In the genomic region with DNA sequence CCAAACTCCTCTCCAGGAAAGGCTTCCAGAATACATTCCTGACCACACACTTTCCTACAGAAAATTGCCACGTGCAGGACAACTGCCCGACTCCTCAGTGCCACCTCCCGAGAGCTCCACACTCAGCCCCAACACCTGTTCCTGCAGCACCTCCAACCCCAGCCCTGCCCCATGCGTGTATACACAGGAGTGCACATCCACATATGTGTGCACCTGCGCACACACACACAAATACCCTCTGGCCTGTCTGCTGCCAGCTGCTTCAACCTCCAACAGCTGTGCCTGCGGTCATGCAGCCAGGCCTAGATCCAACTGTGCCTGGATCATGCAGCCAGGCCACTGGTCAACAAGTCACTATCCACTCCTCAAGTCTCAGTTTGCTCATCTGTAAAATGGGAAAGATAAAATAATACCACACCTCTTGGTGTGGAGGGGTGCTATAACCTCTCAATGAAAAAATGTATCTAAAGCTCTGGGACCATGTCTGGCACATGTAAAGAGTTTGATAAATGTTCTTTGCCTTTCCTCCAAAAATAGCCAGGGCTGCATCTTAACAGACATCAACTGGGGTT, we compare ENCODE assay signal across 1 cellular context.
TF ChIP-seq lines count a peak whose summit lies in the region.

No MANE protein-coding gene starts in this region.

TF ChIP-seq in K562, 482 proteins besides CTCF, POLR2A, EP300 and RAD21:
- TF ChIP-seq U2AF2 (optimal IDR thresholded peaks at IDR 0.05; ENCODE audit: low read depth, low read length) (no peak), TSC22D4 (tag; IDR thresholded peaks at IDR 0.05) (no peak), SNRNP70 (optimal IDR thresholded peaks at IDR 0.05; ENCODE audit: low read depth, low read length) (no peak), ZFPM2 (CRISPR knock-in tag; IDR thresholded peaks at IDR 0.05) (no peak), ADNP (tag; IDR thresholded peaks at IDR 0.05) (peak; percentile 60; the same call in 1 of the 2 replicates), ZNF165 (CRISPR knock-in tag; IDR thresholded peaks at IDR 0.05; ENCODE audit: borderline replicate concordance) (no peak), RCOR1 (IDR thresholded peaks at IDR 0.05; ENCODE audit: borderline replicate concordance in 1 of 2, low read depth in 2 of 2, low read length in 2 of 2) (no peak), RAD51 (IDR thresholded peaks at IDR 0.05; ENCODE audit: borderline replicate concordance, low read depth) (no peak), ZNF551 (CRISPR knock-in tag; IDR thresholded peaks at IDR 0.05) (no peak), CBX1 (IDR thresholded peaks at IDR 0.05; ENCODE audit: low read depth) (peak; percentile 47; the same call in 1 of the 2 replicates), BCOR (IDR thresholded peaks at IDR 0.05) (peak; percentile 74), KDM1A (IDR thresholded peaks at IDR 0.05) (peak in 1 of 2 experiments; percentile 38; a peak in 1 of 4 replicates)
- TF ChIP-seq, protein P1, sequence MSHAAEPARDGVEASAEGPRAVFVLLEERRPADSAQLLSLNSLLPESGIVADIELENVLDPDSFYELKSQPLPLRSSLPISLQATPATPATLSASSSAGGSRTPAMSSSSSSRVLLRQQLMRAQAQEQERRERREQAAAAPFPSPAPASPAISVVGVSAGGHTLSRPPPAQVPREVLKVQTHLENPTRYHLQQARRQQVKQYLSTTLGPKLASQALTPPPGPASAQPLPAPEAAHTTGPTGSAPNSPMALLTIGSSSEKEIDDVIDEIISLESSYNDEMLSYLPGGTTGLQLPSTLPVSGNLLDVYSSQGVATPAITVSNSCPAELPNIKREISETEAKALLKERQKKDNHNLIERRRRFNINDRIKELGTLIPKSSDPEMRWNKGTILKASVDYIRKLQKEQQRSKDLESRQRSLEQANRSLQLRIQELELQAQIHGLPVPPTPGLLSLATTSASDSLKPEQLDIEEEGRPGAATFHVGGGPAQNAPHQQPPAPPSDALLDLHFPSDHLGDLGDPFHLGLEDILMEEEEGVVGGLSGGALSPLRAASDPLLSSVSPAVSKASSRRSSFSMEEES (CRISPR knock-in tag; IDR thresholded peaks at IDR 0.05), result no peak
